22 cellular contexts compared by ENCODE assay signal in genomic region chr6:128256100-128256499, GRCh38.
"Had no signal": no experiment of that assay in that cellular context is flagged by ENCODE, and none has a peak within 500 bp of the region (broad histone marks: within the 10 kb centered on the region; RNA-seq: fewer than 3 reads in every experiment).

No MANE protein-coding gene starts in this region.

- H3K9me3 Mint-ChIP-seq: naive B cell; natural killer cell treated with Interleukin-12 subunit alpha and Interleukin-12 subunit beta and Interleukin-15 and Interleukin-18, amount 100 ng/mL, for 72 hours; stimulated activated naive B cell treated with anti-CD40 and anti-IgM and Interleukin-4, amounts not matched to agents 10 μg/mL and 1 μg/mL and 100 μg/mL, for 72 hours had no signal

- ATAC-seq: left cardiac atrium; left lung; lower lobe of right lung; natural killer cell treated with Interleukin-12 subunit alpha and Interleukin-12 subunit beta and Interleukin-15 and Interleukin-18, amount 100 ng/mL, for 72 hours; stimulated activated naive B cell treated with anti-CD40 and anti-IgM and Interleukin-4, amounts not matched to agents 10 μg/mL and 1 μg/mL and 100 μg/mL, for 72 hours; stimulated activated naive CD8-positive, alpha-beta T cell treated with anti-CD3 and anti-CD28 coated beads, Interleukin-15, Interleukin-2, amounts not matched to agents 100 U/mL and 50 U/mL, for 24 hours had no signal

- H3K27ac Mint-ChIP-seq: natural killer cell treated with Interleukin-12 subunit alpha and Interleukin-12 subunit beta and Interleukin-15 and Interleukin-18, amount 100 ng/mL, for 72 hours; progenitor cell of endocrine pancreas; stimulated activated naive B cell treated with anti-CD40 and anti-IgM and Interleukin-4, amounts not matched to agents 10 μg/mL and 1 μg/mL and 100 μg/mL, for 72 hours had no signal

- H3K4me3 Mint-ChIP-seq: naive B cell; natural killer cell treated with Interleukin-12 subunit alpha and Interleukin-12 subunit beta and Interleukin-15 and Interleukin-18, amount 100 ng/mL, for 72 hours; stimulated activated naive B cell treated with anti-CD40 and anti-IgM and Interleukin-4, amounts not matched to agents 10 μg/mL and 1 μg/mL and 100 μg/mL, for 72 hours had no signal

- DNase-seq: kidney glomerular epithelial cell; left cardiac atrium; left lung; lower lobe of right lung; mammary epithelial cell; mesenchymal stem cell; naive B cell; ovary; right lobe of liver; stimulated activated CD4-positive, alpha-beta T cell treated with anti-CD3 and anti-CD28 coated beads, Interleukin-12 subunit alpha, Interleukin-12 subunit beta, amount 100 ng/mL, for 4 hours; stimulated activated CD4-positive, alpha-beta T cell treated with anti-CD3 and anti-CD28 coated beads, Interleukin-15, amount 100 ng/mL, for 24 hours; stimulated activated CD4-positive, alpha-beta T cell treated with anti-CD3 and anti-CD28 coated beads, Interleukin-2, amount 100 ng/mL, for 24 hours; stimulated activated CD4-positive, alpha-beta T cell treated with anti-CD3 and anti-CD28 coated beads, Interleukin-4, amount 100 ng/mL, for 1 hour; stimulated activated naive B cell treated with anti-CD40 and anti-IgM and Interleukin-4, amounts not matched to agents 10 μg/mL and 1 μg/mL and 100 μg/mL, for 72 hours; stimulated activated naive CD8-positive, alpha-beta T cell treated with anti-CD3 and anti-CD28 coated beads, Interleukin-15, Interleukin-2, amounts not matched to agents 100 U/mL and 50 U/mL, for 24 hours; stomach; testis; thyroid gland; transverse colon; upper lobe of left lung had no signal

- H3K36me3 Mint-ChIP-seq: naive B cell; natural killer cell treated with Interleukin-12 subunit alpha and Interleukin-12 subunit beta and Interleukin-15 and Interleukin-18, amount 100 ng/mL, for 72 hours; stimulated activated naive B cell treated with anti-CD40 and anti-IgM and Interleukin-4, amounts not matched to agents 10 μg/mL and 1 μg/mL and 100 μg/mL, for 72 hours had no signal

- H3K27me3 Mint-ChIP-seq: naive B cell; natural killer cell treated with Interleukin-12 subunit alpha and Interleukin-12 subunit beta and Interleukin-15 and Interleukin-18, amount 100 ng/mL, for 72 hours; progenitor cell of endocrine pancreas; stimulated activated naive B cell treated with anti-CD40 and anti-IgM and Interleukin-4, amounts not matched to agents 10 μg/mL and 1 μg/mL and 100 μg/mL, for 72 hours had no signal
